Comparison of ENCODE assay signal across 8 cellular contexts in the genomic region with DNA sequence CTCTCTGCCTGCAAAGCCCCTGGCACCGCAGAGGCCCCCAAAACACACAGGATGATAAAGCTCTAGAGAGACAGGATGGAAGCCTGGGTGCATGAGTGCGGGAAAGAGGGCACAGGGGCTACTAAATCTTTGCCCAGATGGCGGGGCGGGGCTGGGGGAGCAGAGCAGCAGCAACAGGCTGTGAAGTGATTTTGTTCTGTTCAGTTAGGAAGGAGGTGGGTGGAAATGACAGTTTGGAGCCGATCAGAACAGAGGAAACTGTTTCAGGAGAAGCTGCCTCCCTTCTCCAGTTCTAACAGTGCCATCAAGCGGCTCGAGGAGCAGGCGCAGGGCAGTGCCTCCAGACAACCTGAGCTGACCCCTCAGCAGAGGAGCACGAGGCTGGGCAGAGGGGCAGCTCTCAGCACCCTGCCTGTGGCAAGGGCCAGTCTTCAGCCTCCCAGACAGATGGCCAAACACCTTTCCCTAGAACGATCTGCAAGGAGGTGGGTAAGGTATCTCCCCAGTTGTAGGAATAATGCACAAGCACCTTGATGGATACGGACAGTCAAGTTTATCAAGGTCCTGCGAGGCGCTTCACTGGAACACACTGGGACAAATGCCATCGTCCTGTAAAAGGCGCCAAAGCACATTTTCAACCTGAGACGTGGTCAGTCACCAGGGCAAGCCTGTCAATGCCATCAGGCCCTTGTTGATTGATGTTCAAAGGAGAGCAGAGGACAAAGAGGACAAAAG. TPM values are rescaled to one million over a fixed set of nuclear protein-coding genes. Genes with fewer than 3 reads are reported as not detected.
DNase-seq lines count a peak whose midpoint lies in the region; ATAC-seq and TF ChIP-seq lines count a peak whose summit lies in the region.

No MANE protein-coding gene starts in this region.

- no peak overlapping the region for H4K8ac ChIP-seq in neuronal stem cell (ENCODE audit: low read depth, low read length)

- H3K4me2 ChIP-seq in neuronal stem cell (ENCODE audit: insufficient read depth, low read length, poor library complexity, severe bottlenecking): peak overlapping the region; percentile 41

- H3K4me3 ChIP-seq in neuronal stem cell (ENCODE audit: low read length in 2 of 2): peak overlapping the region in 1 of 2 donors; percentile 26

- H3K27ac ChIP-seq in neuronal stem cell (replicated peaks; ENCODE audit: low read length): peak overlapping the region; percentile 26
- H3K27ac ChIP-seq in temporal lobe (ENCODE audit: low read depth, low read length): peak overlapping the region; percentile 59

- WGBS in neuronal stem cell (ENCODE audit: extremely low coverage in 2 of 2, insufficient read length in 2 of 2, insufficient replicate concordance in 1 of 2), 2 donors: no CpG with 5 or more reads among the region's 16 CpGs

- peak overlapping the region; percentile 90 for H2BK15ac ChIP-seq in neuronal stem cell (ENCODE audit: low read length)

- H3K36me3 ChIP-seq in neuronal stem cell (replicated peaks in 1 of 2; ENCODE audit: control insufficient read depth in 2 of 2, insufficient read depth in 2 of 2, low read length in 2 of 2): no peaks in the 10 kb centered on the region

- H2BK12ac ChIP-seq in neuronal stem cell (ENCODE audit: low read length): no peak overlapping the region

- peak overlapping the region; percentile 82 for H3K18ac ChIP-seq in neuronal stem cell (ENCODE audit: low read length)

- DNase-seq in DMS53 (lab: John Stamatoyannopoulos, UW) (peak; percentile 95), RPMI7951 (ENCODE audit: low read depth) (peak; percentile 93), fibroblast of the conjunctiva (ENCODE audit: low read depth) (peak; percentile 93), neuronal stem cell (ENCODE audit: low spot score) (peak; percentile 72)
- peak; percentile 46 for DNase-seq in activated T-helper 9 cell treated with anti-CD3 and anti-CD28 coated beads, Interleukin-2, amount 50 U/mL, for 16 hours (ENCODE audit: low read depth)

- H2AK5ac ChIP-seq in neuronal stem cell (ENCODE audit: low read depth, low read length): peak overlapping the region; percentile 47

- H4K91ac ChIP-seq in neuronal stem cell (ENCODE audit: low read depth, low read length, poor library complexity): peak overlapping the region; percentile 88

- ATAC-seq in GM21737 (IDR thresholded peaks at IDR 0.05; ENCODE audit: unreplicated experiment): peak; percentile 63

- H3K9ac ChIP-seq in neuronal stem cell (ENCODE audit: low read depth, low read length, poor library complexity): peak overlapping the region; percentile 6

- no peak overlapping the region for H2BK5ac ChIP-seq in neuronal stem cell (ENCODE audit: low read length)

- H2AFZ ChIP-seq in neuronal stem cell (ENCODE audit: low read length): peak overlapping the region; percentile 59

- H3K14ac ChIP-seq in neuronal stem cell (ENCODE audit: low read length): no peak overlapping the region

- peaks cover 6 to 12% of the 10 kb centered on the region in 2 donors for H3K4me1 ChIP-seq in neuronal stem cell (ENCODE audit: control insufficient read depth in 2 of 2, insufficient read depth in 1 of 2, low read depth in 1 of 2, low read length in 2 of 2)

- no peaks in the 10 kb centered on the region for H3K79me1 ChIP-seq in neuronal stem cell (ENCODE audit: low read depth, low read length)

- peak overlapping the region; percentile 1 for H3K23ac ChIP-seq in neuronal stem cell (ENCODE audit: low read depth, low read length, poor library complexity)

- no peaks in the 10 kb centered on the region for H3K9me3 ChIP-seq in neuronal stem cell (replicated peaks in 1 of 2; ENCODE audit: control insufficient read depth in 2 of 2, insufficient read depth in 1 of 2, low read depth in 1 of 2, low read length in 2 of 2)

- no peak overlapping the region for H2BK120ac ChIP-seq in neuronal stem cell (ENCODE audit: low read depth, low read length)

- H3K4ac ChIP-seq in neuronal stem cell (ENCODE audit: low read length): peak overlapping the region; percentile 77

- TF ChIP-seq CTCF in LNCAP (IDR thresholded peaks at IDR 0.05): peak; percentile 99

- H3K27me3 ChIP-seq in neuronal stem cell (ENCODE audit: control insufficient read depth in 3 of 3, insufficient read depth in 3 of 3, low read depth in 1 of 3, low read length in 3 of 3): no peaks in the 10 kb centered on the region

RNA-seq across cellular contexts. Expression of gene TOMM20, which starts 44.9 kb away (rescaled TPM):
- 68.8 and 74.9 TPM in 2 replicates for total RNA-seq in RPMI7951 (2014; rRNA removed; shearing (Covaris generic))
- 152 TPM for polyA plus RNA-seq in neuronal stem cell (2013, experiment 1 of 2)
- polyA plus RNA-seq in neuronal stem cell (2013, experiment 2 of 2): 156 TPM
- 169 TPM for total RNA-seq in temporal lobe
